ENCODE assay signal across 1 cellular context in genomic region chr11:124832571-124832970, GRCh38.
A peak's percentile ranks its signal among the peaks of the same experiment; 100 is the strongest.
TF ChIP-seq lines count a peak whose summit lies in the region.

No MANE protein-coding gene starts in this region.

TF ChIP-seq in GM12878, 131 proteins besides CTCF, POLR2A, EP300 and RAD21 (continued from another document):
- TF ChIP-seq ELK1 (IDR thresholded peaks at IDR 0.05; ENCODE audit: low read depth, low read length) (no peak), TCF12 (IDR thresholded peaks at IDR 0.05; ENCODE audit: low read depth, low read length) (0 out of 2 replicates have a peak, but pooled peaks have one; percentile 7), SIX5 (IDR thresholded peaks at IDR 0.05; ENCODE audit: low read depth, low read length, severe bottlenecking) (no peak), SUPT20H (IDR thresholded peaks at IDR 0.05; ENCODE audit: borderline replicate concordance, control insufficient read depth, low read depth, low read length) (no peak), ZSCAN29 (IDR thresholded peaks at IDR 0.05) (no peak), USF1 (IDR thresholded peaks at IDR 0.05; ENCODE audit: borderline replicate concordance, extremely low read length, insufficient read depth, low read depth, low read length) (no peak), RUNX3 (IDR thresholded peaks at IDR 0.05; ENCODE audit: low read length) (peak; percentile 35; the same call in 1 of the 2 replicates), NFIC (IDR thresholded peaks at IDR 0.05; ENCODE audit: low read depth, low read length) (no peak), CREB1 (IDR thresholded peaks at IDR 0.05; ENCODE audit: low read depth) (no peak), CHD4 (IDR thresholded peaks at IDR 0.05) (no peak), PML (IDR thresholded peaks at IDR 0.05; ENCODE audit: low read length) (no peak), ZBED1 (IDR thresholded peaks at IDR 0.05; ENCODE audit: borderline replicate concordance) (no peak)
TF ChIP-seq in GM12878: peak in this region for 2.
